ENCODE assay signal across 9 cellular contexts in the genomic region with DNA sequence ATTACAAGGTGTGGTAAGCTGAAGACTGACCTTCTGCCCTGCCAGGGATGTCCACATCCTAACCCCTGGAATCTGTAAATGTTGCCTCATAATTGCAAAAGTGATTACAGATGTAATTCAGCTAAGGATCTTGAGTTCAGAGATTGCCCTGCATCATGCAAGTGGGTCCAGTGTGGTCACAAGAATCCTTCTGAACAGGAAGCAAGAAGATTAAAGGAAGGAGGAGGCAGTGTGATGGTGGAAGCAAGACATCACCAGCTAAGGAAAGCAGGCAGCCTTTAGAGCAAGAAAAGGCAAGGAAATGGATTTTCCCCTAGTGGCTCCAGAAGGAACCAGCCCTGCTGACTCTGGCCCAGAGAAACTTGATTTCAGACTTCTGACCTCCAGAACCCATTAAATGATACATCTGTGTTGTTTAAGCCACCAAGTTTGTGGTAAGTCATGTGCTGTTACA.
DNase-seq lines count a peak whose midpoint lies in the region; ATAC-seq and TF ChIP-seq lines count a peak whose summit lies in the region.
"Had no signal": no experiment of that assay in that cellular context is flagged by ENCODE, and none has a peak within 500 bp of the region (broad histone marks: within the 10 kb centered on the region; RNA-seq: fewer than 3 reads in every experiment).

No MANE protein-coding gene starts in this region.

- no peak overlapping the region for H3K9ac ChIP-seq in smooth muscle cell (ENCODE audit: low read depth)

- ATAC-seq in GM18907 (IDR thresholded peaks at IDR 0.05; ENCODE audit: unreplicated experiment), result no peak

- no peaks in the 10 kb centered on the region for H3K9me3 ChIP-seq in smooth muscle cell (replicated peaks; ENCODE audit: low read depth)
- H3K9me3 ChIP-seq: stomach had no signal

- TF ChIP-seq CTCF in GM12874 (IDR thresholded peaks at IDR 0.05; ENCODE audit: insufficient read depth, low read depth, low read length), result peak; percentile 31; the same call in 1 of the 2 replicates
- peak; percentile 26 for TF ChIP-seq CTCF in foreskin fibroblast (IDR thresholded peaks at IDR 0.05; ENCODE audit: low read depth, low read length)
- TF ChIP-seq CTCF in smooth muscle cell (IDR thresholded peaks at IDR 0.05; ENCODE audit: borderline replicate concordance, insufficient read depth, poor library complexity, severe bottlenecking), result peak; percentile 21

- H3K4me2 ChIP-seq in smooth muscle cell, result no peak overlapping the region

- peak; percentile 39 for DNase-seq in RKO (ENCODE audit: low spot score)
- DNase-seq in foreskin fibroblast, result peak; percentile 67 to 83
- no peak for DNase-seq in smooth muscle cell (lab: John Stamatoyannopoulos, UW; ENCODE audit: unreplicated experiment)
- no peak for DNase-seq in activated gamma-delta T cell (lab: John Stamatoyannopoulos, UW)
- no peak for DNase-seq in ACHN
- no peak for DNase-seq in stimulated activated CD4-positive, alpha-beta T cell treated with anti-CD3 and anti-CD28 coated beads, Interleukin-4, amount 100 ng/mL, for 24 hours
- DNase-seq: stomach had no signal

- no peaks in the 10 kb centered on the region for H3K27me3 ChIP-seq in smooth muscle cell (ENCODE audit: low read depth)
- H3K27me3 ChIP-seq: stomach had no signal

- peak overlapping the region; percentile 54 for H3K27ac ChIP-seq in smooth muscle cell (ENCODE audit: low read depth)
- H3K27ac ChIP-seq: stomach had no signal

- H4K20me1 ChIP-seq in smooth muscle cell (ENCODE audit: low read depth), result peaks cover 63% of the 10 kb centered on the region

- H3K79me2 ChIP-seq in smooth muscle cell (ENCODE audit: low read depth), result peaks cover 81% of the 10 kb centered on the region

- H3K4me3 ChIP-seq in foreskin fibroblast (ENCODE audit: low read depth in 1 of 2, low read length in 2 of 2) (no peak overlapping the region), smooth muscle cell (no peak overlapping the region)
- H3K4me3 ChIP-seq: stomach had no signal

- in situ Hi-C loops in ACHN (cut with HindIII; ENCODE audit: low pct_ligation_motif_present, low pct_unique_long_range_greater_than_20kb, low sequenced_read_pairs), result no loop called here

- no peaks in the 10 kb centered on the region for H3K36me3 ChIP-seq in smooth muscle cell (ENCODE audit: low read depth)
- H3K36me3 ChIP-seq: stomach had no signal

- H3F3A ChIP-seq in smooth muscle cell (ENCODE audit: low read depth), result no peaks in the 10 kb centered on the region

- no peak overlapping the region for H2AFZ ChIP-seq in smooth muscle cell (ENCODE audit: low read depth)

- peaks cover 29% of the 10 kb centered on the region for H3K4me1 ChIP-seq in smooth muscle cell (ENCODE audit: low read depth)

Comparison
In these comparisons a context has a peak if more than half of its experiments do, and no peak if none do; other contexts are left out.
1. DNase-seq: peak in RKO (single experiment) and foreskin fibroblast (2 of 2); none in smooth muscle cell (single experiment), activated gamma-delta T cell (single experiment), ACHN (single experiment) and stimulated activated CD4-positive, alpha-beta T cell treated with anti-CD3 and anti-CD28 coated beads, Interleukin-4, amount 100 ng/mL, for 24 hours (single experiment).
2. Peak in every context shown above with its lines, with median percentiles within 50 percentile points of each other: CTCF ChIP-seq.